Comparison of ENCODE assay signal across 27 cellular contexts in genomic region chr19:52710538-52710937, GRCh38. TPM values are rescaled to one million over a fixed set of nuclear protein-coding genes. Genes with fewer than 3 reads are reported as not detected.
A peak's percentile ranks its signal among the peaks of the same experiment; 100 is the strongest.
DNase-seq lines count a peak whose midpoint lies in the region; ATAC-seq and TF ChIP-seq lines count a peak whose summit lies in the region.
"Had no signal": no experiment of that assay in that cellular context is flagged by ENCODE, and none has a peak within 500 bp of the region (broad histone marks: within the 10 kb centered on the region; RNA-seq: fewer than 3 reads in every experiment).

No MANE protein-coding gene starts in this region.

- BruUV-seq in PC-3 (replicated peaks; lab: Mats Ljungman, UMichigan) = no TSS peak

- DNase-seq in PC-3 = peak; percentile 21
- DNase-seq: 8988T; ACHN; AML-193; BE2C; C1 segment of cervical spinal cord; Caco-2; Calu3; CD4-positive, alpha-beta memory T cell; CD4-positive, alpha-beta T cell; CD4-positive, CD25-positive, alpha-beta regulatory T cell; CD8-positive, alpha-beta memory T cell; CD8-positive, alpha-beta T cell; COR-L47; DMS 273 treated with DMSO at 0.1 percent for 48 hours; DMS153; DMS53; DMS79; DMS79 treated with DMSO at 0.1 percent for 48 hours; DND-41; EL had no signal

- TF ChIP-seq EP300 in gastroesophageal sphincter (IDR thresholded peaks at IDR 0.05) = no peak

- intact Hi-C loops in PC-3 (cut with micrococcal nuclease) = no loop called here

- TF ChIP-seq CTCF in PC-3 (conservative IDR thresholded peaks at IDR 0.05; ENCODE audit: low read depth, low read length) (no peak), gastroesophageal sphincter (IDR thresholded peaks at IDR 0.05) (no peak)

- peaks cover 6% of the 10 kb centered on the region for H3K4me1 ChIP-seq in PC-3 (ENCODE audit: insufficient read depth, low read length)
- no peaks in the 10 kb centered on the region for H3K4me1 ChIP-seq in gastroesophageal sphincter
- H3K4me1 ChIP-seq: A549, BE2C, Caco-2 had no signal

- H3K9me2 ChIP-seq in PC-3 (replicated peaks; ENCODE audit: low read length) = no peaks in the 10 kb centered on the region

- no peak overlapping the region for H3K4me3 ChIP-seq in PC-3 (ENCODE audit: low read length)
- H3K4me3 ChIP-seq in gastroesophageal sphincter = no peak overlapping the region
- H3K4me3 ChIP-seq: A549; BLaER1; BLaER1 treated with 17β-estradiol and CSF1 and Interleukin-3, amounts not matched to agents 10 nM and 100 nM had no signal

- H3K9ac ChIP-seq in PC-3 (ENCODE audit: low read length) = no peak overlapping the region
- H3K9ac ChIP-seq: BLaER1; BLaER1 treated with 17β-estradiol and CSF1 and Interleukin-3, amounts not matched to agents 10 nM and 100 nM had no signal

- H3F3A ChIP-seq in PC-3 (ENCODE audit: low read length, unreplicated experiment) = no peaks in the 10 kb centered on the region

- H3K27me3 ChIP-seq in PC-3 (ENCODE audit: low read length) (no peaks in the 10 kb centered on the region), gastroesophageal sphincter (no peaks in the 10 kb centered on the region)
- H3K27me3 ChIP-seq: BE2C; BLaER1; BLaER1 treated with 17β-estradiol and CSF1 and Interleukin-3, amounts not matched to agents 10 nM and 100 nM had no signal

- H2AFZ ChIP-seq in PC-3 (ENCODE audit: low read length) = no peak overlapping the region

- WGBS in gastroesophageal sphincter (ENCODE audit: low coverage in 1 of 2), 2 donors = 100% methylated on average over 1 of the region's 3 CpGs; no CpG with 5 or more reads in 1 of the 2 donors

- no peak for TF ChIP-seq POLR2A in gastroesophageal sphincter (IDR thresholded peaks at IDR 0.05)

- CTCF ChIA-PET in PC-3 (lab: Charles Lee) = no interaction called here

- H3K27ac ChIP-seq in PC-3 (ENCODE audit: low read length) = peak overlapping the region; percentile 26; the same call in 1 of the 2 replicates
- H3K27ac ChIP-seq in gastroesophageal sphincter = no peak overlapping the region
- H3K27ac ChIP-seq: 22Rv1; A549; BLaER1; BLaER1 treated with 17β-estradiol and CSF1 and Interleukin-3, amounts not matched to agents 10 nM and 100 nM; C4-2B had no signal

- ATAC-seq in PC-3 = peak; percentile 93
- ATAC-seq in gastroesophageal sphincter = no peak
- ATAC-seq: A549; CD8-positive, alpha-beta T cell had no signal

- H3K36me3 ChIP-seq in PC-3 (ENCODE audit: low read depth, low read length) = peaks cover 75% of the 10 kb centered on the region
- peaks cover 0 to 97% of the 10 kb centered on the region in 2 donors for H3K36me3 ChIP-seq in gastroesophageal sphincter
- H3K36me3 ChIP-seq: BE2C had no signal

- H3K9me3 ChIP-seq in PC-3 (ENCODE audit: low read length) = peaks cover 16% of the 10 kb centered on the region
- H3K9me3 ChIP-seq in gastroesophageal sphincter = no peaks in the 10 kb centered on the region
- H3K9me3 ChIP-seq: BE2C had no signal

- no peaks in the 10 kb centered on the region for H4K20me1 ChIP-seq in PC-3 (ENCODE audit: low read length)
- H4K20me1 ChIP-seq: BLaER1; BLaER1 treated with 17β-estradiol and CSF1 and Interleukin-3, amounts not matched to agents 10 nM and 100 nM had no signal

- POLR2A ChIA-PET in PC-3 (lab: Charles Lee; ENCODE audit: unreplicated experiment) = interaction anchor here (0.6 kb wide), 1 partner anchor 539 kb away, joined by 3 read pairs; the partner anchor contains the start of gene ZNF836

- no peak overlapping the region for H3K4me2 ChIP-seq in PC-3 (ENCODE audit: low read length)
- H3K4me2 ChIP-seq: A549; BLaER1; BLaER1 treated with 17β-estradiol and CSF1 and Interleukin-3, amounts not matched to agents 10 nM and 100 nM had no signal

- no peaks in the 10 kb centered on the region for H3K79me2 ChIP-seq in PC-3 (ENCODE audit: low read length)

RNA-seq across cellular contexts. Expression of gene ZNF611, which starts 24.3 kb away (rescaled TPM):
- 8.4 and 12.7 TPM in 2 replicates for total RNA-seq in PC-3 (2014; rRNA removed)
- total RNA-seq in gastroesophageal sphincter = 10 to 100 TPM in 2 of 4 donors, 1 to 10 TPM in 2; 4.8 to 14.6 (median 9.7) TPM
